Comparison of ENCODE assay signal across 10 cellular contexts in genomic region chr1:117092594-117092993, GRCh38. TPM values are rescaled to one million over a fixed set of nuclear protein-coding genes. Genes with fewer than 3 reads are reported as not detected.
A peak's percentile ranks its signal among the peaks of the same experiment; 100 is the strongest.
DNase-seq lines count a peak whose midpoint lies in the region; ATAC-seq and TF ChIP-seq lines count a peak whose summit lies in the region.
"Had no signal": no experiment of that assay in that cellular context is flagged by ENCODE, and none has a peak within 500 bp of the region (broad histone marks: within the 10 kb centered on the region; RNA-seq: fewer than 3 reads in every experiment).

No MANE protein-coding gene starts in this region.

- H3K36me3 Mint-ChIP-seq in activated naive CD4-positive, alpha-beta T cell treated with anti-CD3 and anti-CD28 coated beads, Interleukin-2, amount 50 U/mL, for 24 hours, result peaks cover 39% of the 10 kb centered on the region
- peaks cover 63% of the 10 kb centered on the region for H3K36me3 Mint-ChIP-seq in activated naive CD4-positive, alpha-beta T cell treated with anti-CD3 and anti-CD28 coated beads, Interleukin-2, amount 10 ng/mL, durations not matched to agents 7 days and 5 days
- H3K36me3 Mint-ChIP-seq in natural killer cell, result peaks cover 10% of the 10 kb centered on the region

- no peaks in the 10 kb centered on the region for H3K9me3 Mint-ChIP-seq in activated naive CD4-positive, alpha-beta T cell treated with anti-CD3 and anti-CD28 coated beads, Interleukin-2, amount 50 U/mL, for 24 hours
- no peaks in the 10 kb centered on the region for H3K9me3 Mint-ChIP-seq in activated naive CD4-positive, alpha-beta T cell treated with anti-CD3 and anti-CD28 coated beads, Interleukin-2, amount 10 ng/mL, durations not matched to agents 7 days and 5 days
- no peaks in the 10 kb centered on the region for H3K9me3 Mint-ChIP-seq in natural killer cell

- H2BK5ac ChIP-seq in mesendoderm (ENCODE audit: low read length), result no peak overlapping the region

- intact Hi-C loops in natural killer cell (cut with micrococcal nuclease), result no loop called here

- H2BK120ac ChIP-seq in mesendoderm (ENCODE audit: low read depth, low read length), result no peak overlapping the region

- CTCF ChIA-PET in activated naive CD4-positive, alpha-beta T cell treated with anti-CD3 and anti-CD28 coated beads, Interleukin-2, amount 10 ng/mL, durations not matched to agents 7 days and 5 days (lab: Charles Lee), result interaction anchor here (1.0 to 3.7 kb wide), 5 partner anchors 24 to 518 kb away, joined by 4 to 20 read pairs (median 9); partner anchors contain the start of gene TTF2

- H3K4ac ChIP-seq in mesendoderm (ENCODE audit: low read depth, low read length), result no peak overlapping the region

- H2BK15ac ChIP-seq in mesendoderm (replicated peaks; ENCODE audit: low read depth), result no peak overlapping the region

- no peak overlapping the region for H3K23ac ChIP-seq in mesendoderm (ENCODE audit: low read length)

- no peaks in the 10 kb centered on the region for H3K27me3 ChIP-seq in mesendoderm (ENCODE audit: insufficient read depth, low read length, poor library complexity)
- H3K27me3 ChIP-seq: left lung had no signal

- no peak for DNase-seq in activated naive CD4-positive, alpha-beta T cell treated with anti-CD3 and anti-CD28 coated beads, Interleukin-2, amount 10 ng/mL, durations not matched to agents 7 days and 5 days
- DNase-seq in caudate nucleus (lab: John Stamatoyannopoulos, UW), result peak in 1 of 61 donors; percentile 5
- DNase-seq in mesendoderm, result peak; percentile 8
- no peak for DNase-seq in natural killer cell
- no peak for DNase-seq in superior temporal gyrus (ENCODE audit: extremely low spot score)
- DNase-seq: activated CD4-positive, alpha-beta T cell treated with anti-CD3 and anti-CD28 coated beads for 1 hour; left lung had no signal

- ATAC-seq in natural killer cell, result no peak
- ATAC-seq in HG03354 (IDR thresholded peaks at IDR 0.05; ENCODE audit: poor library complexity, severe bottlenecking, unreplicated experiment), result no peak

- H3K27me3 Mint-ChIP-seq in activated naive CD4-positive, alpha-beta T cell treated with anti-CD3 and anti-CD28 coated beads, Interleukin-2, amount 50 U/mL, for 24 hours, result no peaks in the 10 kb centered on the region
- H3K27me3 Mint-ChIP-seq in activated naive CD4-positive, alpha-beta T cell treated with anti-CD3 and anti-CD28 coated beads, Interleukin-2, amount 10 ng/mL, durations not matched to agents 7 days and 5 days, result no peaks in the 10 kb centered on the region
- no peaks in the 10 kb centered on the region for H3K27me3 Mint-ChIP-seq in natural killer cell (ENCODE audit: low read depth in 2 of 2)

- H3K56ac ChIP-seq in mesendoderm (ENCODE audit: low read length), result no peak overlapping the region

- H3K4me3 Mint-ChIP-seq in activated naive CD4-positive, alpha-beta T cell treated with anti-CD3 and anti-CD28 coated beads, Interleukin-2, amount 50 U/mL, for 24 hours, result no peak overlapping the region
- no peak overlapping the region for H3K4me3 Mint-ChIP-seq in activated naive CD4-positive, alpha-beta T cell treated with anti-CD3 and anti-CD28 coated beads, Interleukin-2, amount 10 ng/mL, durations not matched to agents 7 days and 5 days
- no peak overlapping the region for H3K4me3 Mint-ChIP-seq in natural killer cell

- no peak overlapping the region for H4K8ac ChIP-seq in mesendoderm (ENCODE audit: low read depth, low read length)

- no peak for TF ChIP-seq CTCF in natural killer cell (IDR thresholded peaks at IDR 0.05)

- H3K79me2 ChIP-seq in mesendoderm (ENCODE audit: control insufficient read depth, insufficient read depth, low read length), result no peaks in the 10 kb centered on the region

- H3K4me1 Mint-ChIP-seq in activated naive CD4-positive, alpha-beta T cell treated with anti-CD3 and anti-CD28 coated beads, Interleukin-2, amount 50 U/mL, for 24 hours, result peaks cover 18% of the 10 kb centered on the region
- H3K4me1 Mint-ChIP-seq in activated naive CD4-positive, alpha-beta T cell treated with anti-CD3 and anti-CD28 coated beads, Interleukin-2, amount 10 ng/mL, durations not matched to agents 7 days and 5 days, result peaks cover 15% of the 10 kb centered on the region
- peaks cover 6% of the 10 kb centered on the region in 2 donors for H3K4me1 Mint-ChIP-seq in natural killer cell

- H3K27ac ChIP-seq in caudate nucleus (ENCODE audit: low read depth, low read length) (peak overlapping the region; percentile 79), mesendoderm (ENCODE audit: low read depth, low read length) (peak overlapping the region; percentile 13), urinary bladder (ENCODE audit: low read depth) (peak overlapping the region; percentile 69)

- no CpG with 5 or more reads among the region's 5 CpGs for WGBS in mesendoderm (ENCODE audit: extremely low coverage, insufficient coverage, low lambda C conversion rate)
- 69% methylated on average over 5 of the region's 5 CpGs for WGBS in urinary bladder

- H3K4me3 ChIP-seq in mesendoderm (ENCODE audit: low read length) (no peak overlapping the region), urinary bladder (ENCODE audit: low read depth, low read length) (no peak overlapping the region)
- H3K4me3 ChIP-seq: left lung had no signal

- H3K18ac ChIP-seq in mesendoderm (ENCODE audit: low read length), result peak overlapping the region; percentile 5

- no peak overlapping the region for H3K4me2 ChIP-seq in mesendoderm (ENCODE audit: low read length)

- no peak overlapping the region for H3K9ac ChIP-seq in mesendoderm (ENCODE audit: low read length)

- H3K27ac Mint-ChIP-seq in activated naive CD4-positive, alpha-beta T cell treated with anti-CD3 and anti-CD28 coated beads, Interleukin-2, amount 50 U/mL, for 24 hours, result peak overlapping the region; percentile 46
- H3K27ac Mint-ChIP-seq in activated naive CD4-positive, alpha-beta T cell treated with anti-CD3 and anti-CD28 coated beads, Interleukin-2, amount 10 ng/mL, durations not matched to agents 7 days and 5 days, result no peak overlapping the region
- no peak overlapping the region for H3K27ac Mint-ChIP-seq in natural killer cell

- H2AK5ac ChIP-seq in mesendoderm (ENCODE audit: low read length), result no peak overlapping the region

- no peaks in the 10 kb centered on the region for H3K79me1 ChIP-seq in mesendoderm (ENCODE audit: low read length)

- H3K4me1 ChIP-seq in mesendoderm (ENCODE audit: control insufficient read depth, low read depth, low read length) (no peaks in the 10 kb centered on the region), urinary bladder (ENCODE audit: insufficient read depth) (peaks cover 3% of the 10 kb centered on the region)

- H3K36me3 ChIP-seq in mesendoderm (ENCODE audit: control insufficient read depth, insufficient read depth, low read length) (peaks cover 11% of the 10 kb centered on the region), urinary bladder (ENCODE audit: insufficient read depth) (peaks cover 2% of the 10 kb centered on the region)

- H4K5ac ChIP-seq in mesendoderm (ENCODE audit: low read length), result no peak overlapping the region

RNA-seq across cellular contexts. Expression of gene TRIM45, which starts 29.0 kb away (rescaled TPM):
- polyA plus RNA-seq in mesendoderm (2013, experiment 1 of 2), result 4.5 TPM
- polyA plus RNA-seq in mesendoderm (2013, experiment 2 of 2), result 4.5 TPM
- total RNA-seq in urinary bladder, result 7.8 TPM
- 5.7 TPM for polyA plus RNA-seq in urinary bladder
- 1 to 10 TPM in 1 of 3 donors, under 1 TPM in 2; 0.33 to 1.2 (median 0.77) TPM for total RNA-seq in natural killer cell

RNA-seq across cellular contexts. Expression of gene TTF2, which starts 32.5 kb away (rescaled TPM):
- 39.3 TPM for polyA plus RNA-seq in mesendoderm (2013, experiment 1 of 2)
- 35.5 TPM for polyA plus RNA-seq in mesendoderm (2013, experiment 2 of 2)
- 12.2 TPM for total RNA-seq in urinary bladder
- polyA plus RNA-seq in urinary bladder, result 5.1 TPM
- 10 to 100 TPM; 17.9 to 24.7 (median 23.9) TPM for total RNA-seq in natural killer cell

Comparison
In these comparisons a context has a peak if more than half of its experiments do, and no peak if none do; other contexts are left out.
1. H3K27ac ChIP-seq: peak in every context shown above with its lines; median percentile 79 in caudate nucleus; 69 in urinary bladder; 13 in mesendoderm.